ENCODE assay signal across 13 cellular contexts in genomic region chr4:182212211-182212761, GRCh38. TPM values are rescaled to one million over a fixed set of nuclear protein-coding genes. Genes with fewer than 3 reads are reported as not detected.
DNase-seq lines count a peak whose midpoint lies in the region; ATAC-seq and TF ChIP-seq lines count a peak whose summit lies in the region.
"Had no signal": no experiment of that assay in that cellular context is flagged by ENCODE, and none has a peak within 500 bp of the region (broad histone marks: within the 10 kb centered on the region; RNA-seq: fewer than 3 reads in every experiment).

No MANE protein-coding gene starts in this region.

- intact Hi-C loops in adrenal gland (cut with DNase I) (no loop called here), right lobe of liver (cut with DNase I) (no loop called here)

- ATAC-seq in right lobe of liver (peak; percentile 79 to 85 (median 82)), HG03108 (IDR thresholded peaks at IDR 0.05; ENCODE audit: unreplicated experiment) (no peak), HG02981 (IDR thresholded peaks at IDR 0.05; ENCODE audit: unreplicated experiment) (no peak)
- ATAC-seq: sciatic nerve, T-cell had no signal

- H3K27me3 ChIP-seq in adrenal gland (no peaks in the 10 kb centered on the region), right lobe of liver (no peaks in the 10 kb centered on the region)

- TF ChIP-seq POLR2A in adrenal gland (IDR thresholded peaks at IDR 0.05) (peak in 1 of 2 donors; percentile 25), right lobe of liver (IDR thresholded peaks at IDR 0.05) (no peak)

- WGBS in adrenal gland, 4 donors: 43 to 57% (median 47%) methylated on average over 7 to 11 of the region's 11 CpGs
- WGBS in right lobe of liver (ENCODE audit: insufficient coverage, low coverage, low lambda C conversion rate, missing lambda C conversion rate): 47% methylated on average over 10 of the region's 11 CpGs

- H3K4me1 ChIP-seq in adrenal gland (replicated peaks in 1 of 2) (peaks cover 12 to 23% of the 10 kb centered on the region in 2 donors), right lobe of liver (peaks cover 0 to 8% (median 0%) of the 10 kb centered on the region in 4 donors)

- CTCF ChIA-PET in AG04449 (lab: Yijun Ruan, JAX): interaction anchor here (0.6 to 1.9 kb wide), 4 partner anchors 11 to 339 kb away, joined by 3 to 5 read pairs (median 4); no protein-coding TSS in a partner anchor

- H3K27ac ChIP-seq in adrenal gland: no peak overlapping the region
- no peak overlapping the region for H3K27ac ChIP-seq in right lobe of liver
- H3K27ac ChIP-seq: C4-2B had no signal

- H3K9me3 ChIP-seq in adrenal gland (replicated peaks in 1 of 3) (no peaks in the 10 kb centered on the region), right lobe of liver (no peaks in the 10 kb centered on the region)

- H3K36me3 ChIP-seq in adrenal gland (replicated peaks in 1 of 2): no peaks in the 10 kb centered on the region
- H3K36me3 ChIP-seq in right lobe of liver: no peaks in the 10 kb centered on the region

- H3K4me3 ChIP-seq in AG04449 (ENCODE audit: low read depth, low read length) (peak overlapping the region; percentile 35), adrenal gland (peak overlapping the region in 1 of 4 donors; percentile 36), right lobe of liver (peak overlapping the region in 2 of 3 donors; percentile 2 to 31)
- H3K4me3 ChIP-seq in Jurkat, Clone E6-1 (ENCODE audit: low read length): no peak overlapping the region

- DNase-seq in AG04449 (ENCODE audit: low read depth, low spot score) (no peak), adrenal gland (peak in 6 of 7 donors; percentile 49 to 79 (median 56)), right lobe of liver (no peak), SW480 (ENCODE audit: low spot score) (no peak)
- DNase-seq in Jurkat, Clone E6-1 (ENCODE audit: low read depth, low spot score): peak; percentile 8
- no peak for DNase-seq in stimulated activated CD4-positive, alpha-beta T cell treated with anti-CD3 and anti-CD28 coated beads, Interleukin-1b, Interleukin-23, amount 100 ng/mL, for 48 hours
- DNase-seq: NCI-H1048; stimulated activated naive CD4-positive, alpha-beta T cell treated with Interleukin-2 at 50 U/mL for 16 hours; T-cell had no signal

- TF ChIP-seq CTCF in AG04449 (IDR thresholded peaks at IDR 0.05; ENCODE audit: insufficient read depth, low read length, missing control alignments) (no peak), adrenal gland (IDR thresholded peaks at IDR 0.05) (no peak), right lobe of liver (IDR thresholded peaks at IDR 0.05) (no peak)

- POLR2A ChIA-PET in AG04449 (lab: Yijun Ruan, JAX): interaction anchor here (0.6 to 1.0 kb wide), 4 partner anchors 19 to 646 kb away, joined by 3 to 4 read pairs (median 4); no protein-coding TSS in a partner anchor

RNA-seq across cellular contexts. Expression of gene TENM3, which starts 30.9 kb away (rescaled TPM):
- 1.5 TPM for polyA plus RNA-seq in Jurkat, Clone E6-1 (2012; ENCODE audit: insufficient read depth, insufficient read length)
- 10 to 100 TPM; 29.4 to 54.4 (median 47.3) TPM for total RNA-seq in adrenal gland
- polyA plus RNA-seq in adrenal gland: 10 to 100 TPM in 1 of 3 donors, 1 to 10 TPM in 2; 2.6 to 14.4 (median 3.2) TPM
- 1 to 10 TPM in 3 of 6 experiments, under 1 TPM in 3; 0.06 to 3.0 (median 1.1) TPM for total RNA-seq in right lobe of liver

Comparison
In these comparisons a context has a peak if more than half of its experiments do, and no peak if none do; other contexts are left out.
1. DNase-seq: peak in Jurkat, Clone E6-1 (single experiment) and adrenal gland (6 of 7); none in AG04449 (single experiment), right lobe of liver (0 of 3), SW480 (single experiment) and stimulated activated CD4-positive, alpha-beta T cell treated with anti-CD3 and anti-CD28 coated beads, Interleukin-1b, Interleukin-23, amount 100 ng/mL, for 48 hours (single experiment).
2. ATAC-seq: peak in right lobe of liver (4 of 4); none in HG03108 (single experiment) and HG02981 (single experiment).
3. RNA of gene TENM3, which starts 30.9 kb away (total RNA-seq): 29.4 to 54.4 TPM in adrenal gland; 0.06 to 3.0 TPM in right lobe of liver; every median in the first group is over 4 times any median in the second.